ENCODE assay signal across 7 cellular contexts in the genomic region with DNA sequence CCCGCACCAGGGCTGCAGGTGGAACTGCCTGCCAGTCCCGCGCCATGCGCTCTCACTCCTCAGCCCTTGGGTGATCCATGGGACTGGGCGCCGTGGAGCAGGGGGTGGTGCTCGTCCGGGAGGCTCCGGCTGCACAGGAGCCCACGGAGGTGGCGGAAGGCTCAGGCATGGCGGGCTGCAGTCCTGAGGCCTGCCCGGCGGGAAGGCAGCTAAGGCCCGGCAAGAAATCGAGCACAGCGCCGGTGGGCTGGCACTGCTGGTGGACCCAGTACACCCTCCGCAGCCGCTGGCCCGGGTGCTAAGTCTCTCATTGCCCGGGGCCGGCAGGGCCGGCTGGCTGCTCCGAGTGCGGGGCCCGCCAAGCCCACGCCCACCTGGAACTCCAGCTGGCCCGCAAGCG.
DNase-seq lines count a peak whose midpoint lies in the region; ATAC-seq, FAIRE-seq and TF ChIP-seq lines count a peak whose summit lies in the region.
"Not testable (repeated sequence)": the region's sequence is repeated elsewhere in the genome, so short reads cannot be mapped to it uniquely, and the experiment has no call there.

No MANE protein-coding gene starts in this region.

- H4K91ac ChIP-seq in neuronal stem cell (ENCODE audit: low read depth, low read length, poor library complexity): not testable (repeated sequence)

- not testable (repeated sequence) for H3K27me3 ChIP-seq in right cardiac atrium (ENCODE audit: control insufficient read depth, insufficient read depth); neuronal stem cell (ENCODE audit: control insufficient read depth in 3 of 3, insufficient read depth in 3 of 3, low read depth in 1 of 3, low read length in 3 of 3); spleen (replicated peaks in 1 of 7)

- not testable (repeated sequence) for TF ChIP-seq CTCF in chondrocyte (IDR thresholded peaks at IDR 0.05); kidney (IDR thresholded peaks at IDR 0.05; ENCODE audit: borderline replicate concordance, extremely low read depth, insufficient read depth); spleen (IDR thresholded peaks at IDR 0.05 in 8 of 11, conservative IDR thresholded peaks at IDR 0.05 in 3 of 11)

- peak overlapping the region; percentile 17 for H4K8ac ChIP-seq in neuronal stem cell (ENCODE audit: low read depth, low read length)

- H3K4ac ChIP-seq in neuronal stem cell (ENCODE audit: low read length): not testable (repeated sequence)

- not testable (repeated sequence) for H3K27ac ChIP-seq in right cardiac atrium (ENCODE audit: low read length); kidney (ENCODE audit: low read depth in 2 of 2, low read length in 2 of 2); neuronal stem cell (replicated peaks; ENCODE audit: low read length); spleen

- not testable (repeated sequence) for H3K27ac Mint-ChIP-seq in chondrocyte (ENCODE audit: unreplicated experiment)

- not testable (repeated sequence) for H3K9ac ChIP-seq in kidney (ENCODE audit: low read length in 2 of 2); neuronal stem cell (ENCODE audit: low read depth, low read length, poor library complexity)

- H2BK15ac ChIP-seq in neuronal stem cell (ENCODE audit: low read length): not testable (repeated sequence)

- not testable (repeated sequence) for H2AK5ac ChIP-seq in neuronal stem cell (ENCODE audit: low read depth, low read length)

- not testable (repeated sequence) for TF ChIP-seq POLR2A in spleen (IDR thresholded peaks at IDR 0.05)

- not testable (repeated sequence) for H3K9me3 ChIP-seq in right cardiac atrium (ENCODE audit: control insufficient read depth, low read length); kidney (ENCODE audit: control insufficient read depth in 1 of 2, low read length in 2 of 2); neuronal stem cell (replicated peaks in 1 of 2; ENCODE audit: control insufficient read depth in 2 of 2, insufficient read depth in 1 of 2, low read depth in 1 of 2, low read length in 2 of 2)
- peaks cover 0 to 18% (median 9%) of the 10 kb centered on the region in 8 donors for H3K9me3 ChIP-seq in spleen

- intact Hi-C loops in Right ventricle myocardium inferior (cut with DNase I); right cardiac atrium (cut with DNase I); kidney (cut with DNase I); spleen (cut with DNase I; ENCODE audit: low total_unique reads): not testable (repeated sequence)

- not testable (repeated sequence) for H3K36me3 ChIP-seq in kidney (ENCODE audit: control insufficient read depth in 1 of 2, insufficient read depth in 2 of 2, low read length in 2 of 2); neuronal stem cell (replicated peaks in 1 of 2; ENCODE audit: control insufficient read depth in 2 of 2, insufficient read depth in 2 of 2, low read length in 2 of 2); spleen

- H2AFZ ChIP-seq in neuronal stem cell (ENCODE audit: low read length): not testable (repeated sequence)

- 97% methylated on average over 30 of the region's 30 CpGs for WGBS in right cardiac atrium
- WGBS in neuronal stem cell (ENCODE audit: extremely low coverage in 2 of 2, insufficient read length in 2 of 2, insufficient replicate concordance in 1 of 2), 2 donors: no CpG with 5 or more reads among the region's 30 CpGs
- WGBS in spleen, 5 donors: 97 to 100% (median 99%) methylated on average over 4 to 30 of the region's 30 CpGs

- not testable (repeated sequence) for H2BK12ac ChIP-seq in neuronal stem cell (ENCODE audit: low read length)

- not testable (repeated sequence) for H3K4me3 ChIP-seq in right cardiac atrium (ENCODE audit: low read length); kidney (ENCODE audit: low read length in 2 of 2); neuronal stem cell (ENCODE audit: low read length in 2 of 2); spleen

- not testable (repeated sequence) for H3K9me3 Mint-ChIP-seq in chondrocyte (ENCODE audit: low read depth)

- H3K36me3 Mint-ChIP-seq in chondrocyte (ENCODE audit: low read depth): not testable (repeated sequence)

- peak; percentile 14 for DNase-seq in activated T-cell treated with anti-CD3 and anti-CD28 coated beads, Interleukin-2, amount 50 U/mL, for 1 hour
- DNase-seq in chondrocyte (ENCODE audit: low spot score): peak; percentile 63
- peak; percentile 25 for DNase-seq in Right ventricle myocardium inferior (ENCODE audit: missing footprints)
- DNase-seq in right cardiac atrium: peak in 2 of 3 donors; percentile 35
- peak; percentile 56 for DNase-seq in kidney
- not testable (repeated sequence) for DNase-seq in neuronal stem cell (ENCODE audit: low spot score)
- DNase-seq in spleen: peak; percentile 62

- ATAC-seq in Right ventricle myocardium inferior, right cardiac atrium: not testable (repeated sequence)

- H2BK5ac ChIP-seq in neuronal stem cell (ENCODE audit: low read length): not testable (repeated sequence)

- H3K4me2 ChIP-seq in neuronal stem cell (ENCODE audit: insufficient read depth, low read length, poor library complexity, severe bottlenecking): not testable (repeated sequence)

- not testable (repeated sequence) for H2BK120ac ChIP-seq in neuronal stem cell (ENCODE audit: low read depth, low read length)

- H3K4me1 ChIP-seq in right cardiac atrium (ENCODE audit: control insufficient read depth, insufficient read depth, low read length); kidney (ENCODE audit: control insufficient read depth in 1 of 2, insufficient read depth in 1 of 2, low read depth in 1 of 2, low read length in 2 of 2); neuronal stem cell (ENCODE audit: control insufficient read depth in 2 of 2, insufficient read depth in 1 of 2, low read depth in 1 of 2, low read length in 2 of 2); spleen: not testable (repeated sequence)

- not testable (repeated sequence) for H3K14ac ChIP-seq in neuronal stem cell (ENCODE audit: low read length)

- FAIRE-seq in kidney (lab: Jason Lieb, UNC): not testable (repeated sequence)

- not testable (repeated sequence) for H3K4me1 Mint-ChIP-seq in chondrocyte (ENCODE audit: low read depth)

- not testable (repeated sequence) for H3K79me1 ChIP-seq in neuronal stem cell (ENCODE audit: low read depth, low read length)

- not testable (repeated sequence) for H3K23ac ChIP-seq in neuronal stem cell (ENCODE audit: low read depth, low read length, poor library complexity)

- not testable (repeated sequence) for H3K4me3 Mint-ChIP-seq in chondrocyte (ENCODE audit: unreplicated experiment)

- H3K27me3 Mint-ChIP-seq in chondrocyte (ENCODE audit: low read depth): not testable (repeated sequence)

- not testable (repeated sequence) for H3K18ac ChIP-seq in neuronal stem cell (ENCODE audit: low read length)
